Comparison of ENCODE assay signal across 1 cellular context in the genomic region with DNA sequence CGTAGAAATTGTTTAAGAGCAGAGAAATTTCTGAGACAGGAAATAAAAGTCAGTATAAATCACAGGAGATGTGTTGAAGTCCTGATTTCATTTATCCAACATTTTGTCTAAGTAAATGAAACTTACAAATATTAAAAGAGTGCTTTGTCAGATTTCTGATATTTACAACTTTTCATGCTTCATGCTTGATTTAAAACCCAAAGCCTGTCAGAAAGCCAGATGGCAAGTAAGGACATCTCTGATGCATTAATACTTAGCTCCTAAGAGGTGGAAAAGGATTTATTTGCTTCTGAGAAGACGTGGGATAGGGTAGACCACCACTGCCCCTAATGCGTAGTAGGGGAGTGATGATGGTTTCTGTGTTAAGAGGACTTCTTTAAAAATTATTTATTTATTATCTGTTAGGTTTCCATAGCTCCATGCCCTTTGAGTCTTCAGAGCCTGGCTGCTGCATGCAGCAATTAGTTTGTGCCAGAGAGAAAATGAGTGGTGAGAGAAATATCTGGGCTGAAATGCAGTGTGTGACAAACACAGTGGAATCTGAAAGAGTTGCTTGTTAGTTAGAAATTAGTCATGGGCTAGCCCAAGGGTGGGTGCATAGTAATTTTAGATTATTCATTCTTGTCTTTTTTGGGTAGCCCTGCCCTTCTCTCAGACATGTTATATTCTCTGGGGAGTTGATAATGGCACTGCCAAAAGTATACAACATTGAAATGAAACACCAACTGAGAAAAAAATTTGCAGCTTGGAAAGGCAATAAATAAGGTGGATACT.
TF ChIP-seq lines count a peak whose summit lies in the region.

No MANE protein-coding gene starts in this region.

TF ChIP-seq in GM23338, 12 proteins besides CTCF, POLR2A, EP300 and RAD21 (continued from another document):
- TF ChIP-seq POLR2AphosphoS5 (IDR thresholded peaks at IDR 0.05; ENCODE audit: low read depth) (no peak), EZH2 (IDR thresholded peaks at IDR 0.05; ENCODE audit: low read depth, unreplicated experiment) (no peak), EZH2phosphoT487 (IDR thresholded peaks at IDR 0.05; ENCODE audit: unreplicated experiment) (no peak), JUNB (IDR thresholded peaks at IDR 0.05; ENCODE audit: unreplicated experiment) (no peak), NANOG (IDR thresholded peaks at IDR 0.05; ENCODE audit: borderline replicate concordance) (no peak), ZNF114 (CRISPR knock-in tag; IDR thresholded peaks at IDR 0.05) (no peak)
